ENCODE assay signal across 23 cellular contexts in the genomic region with DNA sequence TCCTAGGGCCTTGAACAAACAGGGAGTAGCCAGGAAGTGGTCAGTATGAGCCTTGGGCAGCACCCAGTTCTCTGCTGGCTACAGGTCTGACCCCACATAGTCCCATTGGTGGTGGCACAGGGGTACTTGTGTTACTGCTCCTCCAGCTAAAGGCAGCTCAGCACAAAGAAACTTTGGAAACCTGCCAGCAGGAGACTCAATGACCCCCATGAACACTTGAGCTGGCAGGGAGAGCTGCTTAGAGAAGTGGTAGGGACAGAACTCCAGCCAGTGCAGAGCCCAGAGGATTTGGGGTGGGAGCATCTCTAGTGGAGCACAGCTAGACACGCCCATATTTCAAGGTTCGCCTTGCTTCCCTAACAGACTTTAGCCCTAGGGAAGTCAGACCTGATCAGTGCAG.
"Had no signal": no experiment of that assay in that cellular context is flagged by ENCODE, and none has a peak within 500 bp of the region (broad histone marks: within the 10 kb centered on the region; RNA-seq: fewer than 3 reads in every experiment).

No MANE protein-coding gene starts in this region.

- H3K4me1 Mint-ChIP-seq: activated naive CD8-positive, alpha-beta T cell treated with anti-CD3 and anti-CD28 coated beads, Interleukin-2, amount 10 ng/mL, durations not matched to agents 7 days and 5 days had no signal

- H3K27ac Mint-ChIP-seq: activated CD8-positive, alpha-beta T cell treated with anti-CD3 and anti-CD28 coated beads for 36 hours; activated naive CD8-positive, alpha-beta T cell treated with anti-CD3 and anti-CD28 coated beads, Interleukin-2, amount 10 ng/mL, durations not matched to agents 7 days and 5 days had no signal

- H3K4me3 ChIP-seq: adrenal gland, Peyer's patch, SJCRH30 had no signal

- H3K4me3 Mint-ChIP-seq: activated CD8-positive, alpha-beta T cell treated with anti-CD3 and anti-CD28 coated beads for 36 hours; activated naive CD8-positive, alpha-beta T cell treated with anti-CD3 and anti-CD28 coated beads, Interleukin-2, amount 10 ng/mL, durations not matched to agents 7 days and 5 days had no signal

- H3K27me3 Mint-ChIP-seq: activated CD8-positive, alpha-beta T cell treated with anti-CD3 and anti-CD28 coated beads for 36 hours; activated naive CD8-positive, alpha-beta T cell treated with anti-CD3 and anti-CD28 coated beads, Interleukin-2, amount 10 ng/mL, durations not matched to agents 7 days and 5 days had no signal

- DNase-seq: activated CD4-positive, alpha-beta T cell treated with anti-CD3 and anti-CD28 coated beads, Interleukin-2, amount 50 U/mL, for 1 hour; activated CD4-positive, CD25-positive, alpha-beta regulatory T cell; activated CD8-positive, alpha-beta memory T cell treated with anti-CD3 and anti-CD28 coated beads, Interleukin-2, amount 50 U/mL, for 4 hours; activated CD8-positive, alpha-beta T cell treated with anti-CD3 and anti-CD28 coated beads for 36 hours; activated naive CD4-positive, alpha-beta T cell treated with anti-CD3 and anti-CD28 coated beads, Interleukin-2, amount 50 U/mL, for 16 hours; activated naive CD8-positive, alpha-beta T cell treated with anti-CD3 and anti-CD28 coated beads, Interleukin-2, amount 10 ng/mL, durations not matched to agents 7 days and 5 days; activated T-cell treated with anti-CD3 and anti-CD28 coated beads, Interleukin-2, amount 50 U/mL, for 1 hour; adrenal gland; cerebellar nuclear complex; Kasumi-1; KBM-7; NCI-H1048; NCI-H146; NCI-H187 treated with DMSO at 0.1 percent for 48 hours; NCI-H345; NCI-H510A; NCI-H526 treated with DMSO at 0.1 percent for 48 hours; OCI-M1; Peyer's patch; Right ventricle myocardium superior; SJCRH30; SK-N-SH; T-helper 1 cell had no signal
